ENCODE assay signal across 8 cellular contexts in the genomic region with DNA sequence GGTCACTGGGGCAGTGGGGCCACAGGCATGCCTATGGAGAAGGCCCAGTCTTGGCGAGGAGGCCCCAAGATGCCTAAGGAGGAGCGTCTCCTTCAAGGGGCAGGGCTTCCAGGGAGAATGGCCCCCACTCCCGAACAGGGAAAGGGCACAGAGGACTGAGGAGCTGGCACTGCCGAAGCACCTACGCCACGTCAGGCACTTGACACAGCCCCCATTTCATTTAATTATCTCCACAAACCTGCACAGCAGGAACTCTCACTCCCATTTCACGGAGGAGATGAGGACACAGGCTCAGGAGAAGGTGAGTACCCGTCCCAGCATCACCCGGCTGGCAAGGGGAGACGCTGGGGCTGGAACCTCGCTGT. TPM values are rescaled to one million over a fixed set of nuclear protein-coding genes. Genes with fewer than 3 reads are reported as not detected.
A peak's percentile ranks its signal among the peaks of the same experiment; 100 is the strongest.
DNase-seq lines count a peak whose midpoint lies in the region; TF ChIP-seq lines count a peak whose summit lies in the region.

No MANE protein-coding gene starts in this region.

- intact Hi-C loops in activated naive CD4-positive, alpha-beta T cell treated with anti-CD3 and anti-CD28 coated beads for 36 hours (cut with micrococcal nuclease), result no loop called here
- intact Hi-C loops in tibial artery (cut with DNase I; ENCODE audit: low total_unique reads), result no loop called here

- no peaks in the 10 kb centered on the region for H3K36me3 Mint-ChIP-seq in activated naive CD4-positive, alpha-beta T cell treated with anti-CD3 and anti-CD28 coated beads for 36 hours (ENCODE audit: low read depth)

- H3K9ac ChIP-seq in adipocyte (ENCODE audit: low read length) (peak overlapping the region; percentile 69), liver (ENCODE audit: low read depth in 1 of 2, low read length in 2 of 2) (no peak overlapping the region)

- H3K4me1 ChIP-seq in adipocyte (ENCODE audit: control insufficient read depth, insufficient read depth, low read length) (peaks cover 13% of the 10 kb centered on the region), liver (ENCODE audit: control insufficient read depth in 4 of 4, insufficient read depth in 4 of 4, low read length in 3 of 4) (peaks cover 0 to 34% (median 20%) of the 10 kb centered on the region in 4 donors), tibial artery (peaks cover 0 to 40% (median 31%) of the 10 kb centered on the region in 4 donors)

- H3K27ac ChIP-seq in liver (ENCODE audit: low read depth in 1 of 2, low read length in 2 of 2) (no peak overlapping the region), tibial artery (peak overlapping the region in 1 of 2 donors; percentile 21)

- H3K36me3 ChIP-seq in adipocyte (ENCODE audit: control insufficient read depth, insufficient read depth, low read length, severe bottlenecking), result no peaks in the 10 kb centered on the region
- H3K36me3 ChIP-seq in liver (ENCODE audit: control insufficient read depth in 4 of 4, insufficient read depth in 3 of 4, low read depth in 1 of 4, low read length in 3 of 4), result no peaks in the 10 kb centered on the region
- no peaks in the 10 kb centered on the region for H3K36me3 ChIP-seq in tibial artery

- no peak for DNase-seq in activated naive CD4-positive, alpha-beta T cell treated with anti-CD3 and anti-CD28 coated beads for 36 hours
- DNase-seq in activated naive CD4-positive, alpha-beta T cell treated with Interleukin-2 at 50 U/mL for 16 hours, result no peak
- no peak for DNase-seq in adipocyte (ENCODE audit: low read depth)
- DNase-seq in tibial artery, result no peak
- DNase-seq in cerebellar cortex (ENCODE audit: low spot score), result no peak
- no peak for DNase-seq in NCI-H1694 (lab: John Stamatoyannopoulos, UW)
- DNase-seq in NCI-H187 (lab: John Stamatoyannopoulos, UW), result no peak

- no peaks in the 10 kb centered on the region for H3K9me3 Mint-ChIP-seq in activated naive CD4-positive, alpha-beta T cell treated with anti-CD3 and anti-CD28 coated beads for 36 hours

- H3K4me3 ChIP-seq in adipocyte (ENCODE audit: low read length) (peak overlapping the region; percentile 77), liver (ENCODE audit: low read depth in 1 of 3, low read length in 3 of 3) (peak overlapping the region; percentile 38 to 68 (median 59)), tibial artery (peak overlapping the region; percentile 51 to 64)

- CTCF ChIA-PET in activated naive CD4-positive, alpha-beta T cell treated with anti-CD3 and anti-CD28 coated beads for 36 hours (lab: Charles Lee), result interaction anchor here (0.6 kb wide), 1 partner anchor 76 kb away, joined by 3 read pairs; no protein-coding TSS in a partner anchor

- H3K27me3 ChIP-seq in adipocyte (replicated peaks; ENCODE audit: control insufficient read depth, insufficient read depth, low read length) (peaks cover 20% of the 10 kb centered on the region), liver (ENCODE audit: control insufficient read depth in 4 of 4, insufficient read depth in 4 of 4, low read length in 3 of 4) (no peaks in the 10 kb centered on the region), tibial artery (peaks cover 0 to 36% of the 10 kb centered on the region in 2 donors)

- no peak overlapping the region for H3K27ac Mint-ChIP-seq in activated naive CD4-positive, alpha-beta T cell treated with anti-CD3 and anti-CD28 coated beads for 36 hours

- H3K4me1 Mint-ChIP-seq in activated naive CD4-positive, alpha-beta T cell treated with anti-CD3 and anti-CD28 coated beads for 36 hours (ENCODE audit: low read depth), result peaks cover 11% of the 10 kb centered on the region

- H3K27me3 Mint-ChIP-seq in activated naive CD4-positive, alpha-beta T cell treated with anti-CD3 and anti-CD28 coated beads for 36 hours (ENCODE audit: low read depth), result peaks cover 11% of the 10 kb centered on the region

- TF ChIP-seq CTCF in liver (IDR thresholded peaks at IDR 0.05; ENCODE audit: low read depth, low read length, missing input control), result no peak
- TF ChIP-seq CTCF in tibial artery (IDR thresholded peaks at IDR 0.05), result no peak

- H3K4me3 Mint-ChIP-seq in activated naive CD4-positive, alpha-beta T cell treated with anti-CD3 and anti-CD28 coated beads for 36 hours, result peak overlapping the region; percentile 34

- no peak for TF ChIP-seq RAD21 in liver (IDR thresholded peaks at IDR 0.05)

- 53% methylated on average over 11 of the region's 11 CpGs for WGBS in liver

- H3K9me3 ChIP-seq in adipocyte (ENCODE audit: control insufficient read depth, low read length) (no peaks in the 10 kb centered on the region), liver (ENCODE audit: control insufficient read depth in 4 of 4, low read length in 3 of 4) (no peaks in the 10 kb centered on the region), tibial artery (no peaks in the 10 kb centered on the region)

TF ChIP-seq in liver, 16 proteins besides CTCF, POLR2A, EP300 and RAD21:
- TF ChIP-seq EGR1 (IDR thresholded peaks at IDR 0.05; ENCODE audit: low read depth in 2 of 2), result no peak
- TF ChIP-seq GABPA (IDR thresholded peaks at IDR 0.05 in 1 of 2, conservative IDR thresholded peaks at IDR 0.05 in 1 of 2), result no peak
- TF ChIP-seq, protein P1, sequence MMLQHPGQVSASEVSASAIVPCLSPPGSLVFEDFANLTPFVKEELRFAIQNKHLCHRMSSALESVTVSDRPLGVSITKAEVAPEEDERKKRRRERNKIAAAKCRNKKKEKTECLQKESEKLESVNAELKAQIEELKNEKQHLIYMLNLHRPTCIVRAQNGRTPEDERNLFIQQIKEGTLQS (IDR thresholded peaks at IDR 0.05), result no peak
- TF ChIP-seq, protein P2, sequence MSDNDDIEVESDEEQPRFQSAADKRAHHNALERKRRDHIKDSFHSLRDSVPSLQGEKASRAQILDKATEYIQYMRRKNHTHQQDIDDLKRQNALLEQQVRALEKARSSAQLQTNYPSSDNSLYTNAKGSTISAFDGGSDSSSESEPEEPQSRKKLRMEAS (IDR thresholded peaks at IDR 0.05), result no peak
- TF ChIP-seq FOXA2 (IDR thresholded peaks at IDR 0.05), result no peak
- no peak for TF ChIP-seq YY1 (IDR thresholded peaks at IDR 0.05)
- TF ChIP-seq FOXA1 (IDR thresholded peaks at IDR 0.05), result no peak
- no peak for TF ChIP-seq SP1 (IDR thresholded peaks at IDR 0.05)
- TF ChIP-seq, protein P3, sequence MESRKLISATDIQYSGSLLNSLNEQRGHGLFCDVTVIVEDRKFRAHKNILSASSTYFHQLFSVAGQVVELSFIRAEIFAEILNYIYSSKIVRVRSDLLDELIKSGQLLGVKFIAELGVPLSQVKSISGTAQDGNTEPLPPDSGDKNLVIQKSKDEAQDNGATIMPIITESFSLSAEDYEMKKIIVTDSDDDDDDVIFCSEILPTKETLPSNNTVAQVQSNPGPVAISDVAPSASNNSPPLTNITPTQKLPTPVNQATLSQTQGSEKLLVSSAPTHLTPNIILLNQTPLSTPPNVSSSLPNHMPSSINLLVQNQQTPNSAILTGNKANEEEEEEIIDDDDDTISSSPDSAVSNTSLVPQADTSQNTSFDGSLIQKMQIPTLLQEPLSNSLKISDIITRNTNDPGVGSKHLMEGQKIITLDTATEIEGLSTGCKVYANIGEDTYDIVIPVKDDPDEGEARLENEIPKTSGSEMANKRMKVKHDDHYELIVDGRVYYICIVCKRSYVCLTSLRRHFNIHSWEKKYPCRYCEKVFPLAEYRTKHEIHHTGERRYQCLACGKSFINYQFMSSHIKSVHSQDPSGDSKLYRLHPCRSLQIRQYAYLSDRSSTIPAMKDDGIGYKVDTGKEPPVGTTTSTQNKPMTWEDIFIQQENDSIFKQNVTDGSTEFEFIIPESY (IDR thresholded peaks at IDR 0.05), result no peak
- no peak for TF ChIP-seq NR2F2 (IDR thresholded peaks at IDR 0.05)
- TF ChIP-seq HNF4G (IDR thresholded peaks at IDR 0.05), result no peak
- no peak for TF ChIP-seq TAF1 (conservative IDR thresholded peaks at IDR 0.05)
- no peak for TF ChIP-seq RXRA (IDR thresholded peaks at IDR 0.05)
- TF ChIP-seq, protein P4, sequence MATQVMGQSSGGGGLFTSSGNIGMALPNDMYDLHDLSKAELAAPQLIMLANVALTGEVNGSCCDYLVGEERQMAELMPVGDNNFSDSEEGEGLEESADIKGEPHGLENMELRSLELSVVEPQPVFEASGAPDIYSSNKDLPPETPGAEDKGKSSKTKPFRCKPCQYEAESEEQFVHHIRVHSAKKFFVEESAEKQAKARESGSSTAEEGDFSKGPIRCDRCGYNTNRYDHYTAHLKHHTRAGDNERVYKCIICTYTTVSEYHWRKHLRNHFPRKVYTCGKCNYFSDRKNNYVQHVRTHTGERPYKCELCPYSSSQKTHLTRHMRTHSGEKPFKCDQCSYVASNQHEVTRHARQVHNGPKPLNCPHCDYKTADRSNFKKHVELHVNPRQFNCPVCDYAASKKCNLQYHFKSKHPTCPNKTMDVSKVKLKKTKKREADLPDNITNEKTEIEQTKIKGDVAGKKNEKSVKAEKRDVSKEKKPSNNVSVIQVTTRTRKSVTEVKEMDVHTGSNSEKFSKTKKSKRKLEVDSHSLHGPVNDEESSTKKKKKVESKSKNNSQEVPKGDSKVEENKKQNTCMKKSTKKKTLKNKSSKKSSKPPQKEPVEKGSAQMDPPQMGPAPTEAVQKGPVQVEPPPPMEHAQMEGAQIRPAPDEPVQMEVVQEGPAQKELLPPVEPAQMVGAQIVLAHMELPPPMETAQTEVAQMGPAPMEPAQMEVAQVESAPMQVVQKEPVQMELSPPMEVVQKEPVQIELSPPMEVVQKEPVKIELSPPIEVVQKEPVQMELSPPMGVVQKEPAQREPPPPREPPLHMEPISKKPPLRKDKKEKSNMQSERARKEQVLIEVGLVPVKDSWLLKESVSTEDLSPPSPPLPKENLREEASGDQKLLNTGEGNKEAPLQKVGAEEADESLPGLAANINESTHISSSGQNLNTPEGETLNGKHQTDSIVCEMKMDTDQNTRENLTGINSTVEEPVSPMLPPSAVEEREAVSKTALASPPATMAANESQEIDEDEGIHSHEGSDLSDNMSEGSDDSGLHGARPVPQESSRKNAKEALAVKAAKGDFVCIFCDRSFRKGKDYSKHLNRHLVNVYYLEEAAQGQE (IDR thresholded peaks at IDR 0.05), result no peak

RNA-seq across cellular contexts. Expression of a gene that starts 26.0 kb away (rescaled TPM):
- total RNA-seq in activated naive CD4-positive, alpha-beta T cell treated with anti-CD3 and anti-CD28 coated beads for 36 hours, result 10 to 100 TPM; 20.4 to 20.7 TPM
- 1 to 10 TPM; 1.4 to 6.1 TPM for total RNA-seq in liver
- 10 to 100 TPM; 20.1 to 88.7 TPM for polyA plus RNA-seq in liver

RNA-seq across cellular contexts. Expression of a gene that starts 51.8 kb away (rescaled TPM):
- total RNA-seq in activated naive CD4-positive, alpha-beta T cell treated with anti-CD3 and anti-CD28 coated beads for 36 hours, result 100 to 1,000 TPM in 1 of 2 experiments, 10 to 100 TPM in 1; 99.8 to 107 TPM
- 10 to 100 TPM; 37.7 to 39.7 TPM for total RNA-seq in liver
- 10 to 100 TPM; 21.7 to 24.5 TPM for polyA plus RNA-seq in liver

RNA-seq across cellular contexts. Expression of a gene that starts 52.4 kb away (rescaled TPM):
- 1 to 10 TPM; 1.8 to 2.2 TPM for total RNA-seq in activated naive CD4-positive, alpha-beta T cell treated with anti-CD3 and anti-CD28 coated beads for 36 hours
- total RNA-seq in liver, result under 1 TPM; 0.08 to 0.28 TPM
- under 1 TPM in 1 of 2 donors, not detected in 1; 0.12 TPM for polyA plus RNA-seq in liver
